Comparison of ENCODE assay signal across 1 cellular context in genomic region chr20:63706852-63707557, GRCh38.
A peak's percentile ranks its signal among the peaks of the same experiment; 100 is the strongest.
TF ChIP-seq lines count a peak whose summit lies in the region.

No MANE protein-coding gene starts in this region.

TF ChIP-seq in HepG2, 621 proteins besides CTCF, POLR2A, EP300 and RAD21 (continued from another document and continues in another):
- TF ChIP-seq NFATC3 (CRISPR knock-in tag; IDR thresholded peaks at IDR 0.05) (no peak), ZNF343 (CRISPR knock-in tag; IDR thresholded peaks at IDR 0.05) (no peak), NR2C2 (CRISPR knock-in tag; IDR thresholded peaks at IDR 0.05; ENCODE audit: borderline replicate concordance) (no peak), POGK (CRISPR knock-in tag; conservative IDR thresholded peaks at IDR 0.05) (no peak), ZNF431 (CRISPR knock-in tag; IDR thresholded peaks at IDR 0.05; ENCODE audit: borderline replicate concordance, low read depth) (peak; percentile 60; the same call in 1 of the 2 replicates), SAP130 (CRISPR knock-in tag; IDR thresholded peaks at IDR 0.05; ENCODE audit: low read depth) (peak; percentile 87), ZNF557 (CRISPR knock-in tag; IDR thresholded peaks at IDR 0.05) (no peak), NR2F6 (IDR thresholded peaks at IDR 0.05) (peak; percentile 51; the same call in 1 of the 2 replicates), NR2F6 (CRISPR knock-in tag; IDR thresholded peaks at IDR 0.05) (peak; percentile 76; the same call in 1 of the 2 replicates), NRL (CRISPR knock-in tag; IDR thresholded peaks at IDR 0.05; ENCODE audit: borderline replicate concordance) (peak; percentile 19; the same call in 1 of the 2 replicates), CCDC6 (CRISPR knock-in tag; IDR thresholded peaks at IDR 0.05) (no peak), SMAD1 (CRISPR knock-in tag; IDR thresholded peaks at IDR 0.05; ENCODE audit: borderline replicate concordance, low read depth) (no peak), MIXL1 (CRISPR knock-in tag; IDR thresholded peaks at IDR 0.05) (no peak; the same call in none of the 2 replicates), NR1H2 (CRISPR knock-in tag; IDR thresholded peaks at IDR 0.05; ENCODE audit: borderline replicate concordance, low read depth) (no peak), ESRRA (CRISPR knock-in tag; IDR thresholded peaks at IDR 0.05; ENCODE audit: low read depth) (no peak), CBX1 (IDR thresholded peaks at IDR 0.05; ENCODE audit: low read depth) (peak; percentile 38), ZNF720 (CRISPR knock-in tag; IDR thresholded peaks at IDR 0.05) (no peak), BRCA1 (CRISPR knock-in tag; IDR thresholded peaks at IDR 0.05) (no peak), ZNF777 (CRISPR knock-in tag; IDR thresholded peaks at IDR 0.05) (peak; percentile 88), ZNF598 (CRISPR knock-in tag; IDR thresholded peaks at IDR 0.05; ENCODE audit: borderline replicate concordance) (peak; percentile 61; the same call in 1 of the 2 replicates), HMGXB4 (CRISPR knock-in tag; IDR thresholded peaks at IDR 0.05; ENCODE audit: borderline replicate concordance in 1 of 2, low read depth in 1 of 2) (peak; percentile 97), ZBTB46 (CRISPR knock-in tag; IDR thresholded peaks at IDR 0.05; ENCODE audit: borderline replicate concordance) (no peak), HOMEZ (CRISPR knock-in tag; IDR thresholded peaks at IDR 0.05; ENCODE audit: low read depth) (peak; percentile 21; the same call in 1 of the 2 replicates), ZNF230 (CRISPR knock-in tag; IDR thresholded peaks at IDR 0.05) (peak; percentile 6; the same call in 1 of the 2 replicates), FOSL1 (CRISPR knock-in tag; IDR thresholded peaks at IDR 0.05; ENCODE audit: borderline replicate concordance) (no peak), SIN3A (IDR thresholded peaks at IDR 0.05; ENCODE audit: borderline replicate concordance, low read depth, low read length) (peak; percentile 82; the same call in 1 of the 2 replicates), REPIN1 (CRISPR knock-in tag; IDR thresholded peaks at IDR 0.05; ENCODE audit: borderline replicate concordance, low read depth) (no peak), FOXO1 (CRISPR knock-in tag; IDR thresholded peaks at IDR 0.05) (0 out of 2 replicates have a peak, but pooled peaks have one; percentile 68)
- TF ChIP-seq, protein P1, sequence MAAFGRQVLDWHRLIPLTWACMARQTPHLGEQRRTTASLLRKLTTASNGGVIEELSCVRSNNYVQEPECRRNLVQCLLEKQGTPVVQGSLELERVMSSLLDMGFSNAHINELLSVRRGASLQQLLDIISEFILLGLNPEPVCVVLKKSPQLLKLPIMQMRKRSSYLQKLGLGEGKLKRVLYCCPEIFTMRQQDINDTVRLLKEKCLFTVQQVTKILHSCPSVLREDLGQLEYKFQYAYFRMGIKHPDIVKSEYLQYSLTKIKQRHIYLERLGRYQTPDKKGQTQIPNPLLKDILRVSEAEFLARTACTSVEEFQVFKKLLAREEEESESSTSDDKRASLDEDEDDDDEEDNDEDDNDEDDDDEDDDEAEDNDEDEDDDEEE (CRISPR knock-in tag; IDR thresholded peaks at IDR 0.05): peak; percentile 81; the same call in 1 of the 2 replicates
- TF ChIP-seq, protein P2, sequence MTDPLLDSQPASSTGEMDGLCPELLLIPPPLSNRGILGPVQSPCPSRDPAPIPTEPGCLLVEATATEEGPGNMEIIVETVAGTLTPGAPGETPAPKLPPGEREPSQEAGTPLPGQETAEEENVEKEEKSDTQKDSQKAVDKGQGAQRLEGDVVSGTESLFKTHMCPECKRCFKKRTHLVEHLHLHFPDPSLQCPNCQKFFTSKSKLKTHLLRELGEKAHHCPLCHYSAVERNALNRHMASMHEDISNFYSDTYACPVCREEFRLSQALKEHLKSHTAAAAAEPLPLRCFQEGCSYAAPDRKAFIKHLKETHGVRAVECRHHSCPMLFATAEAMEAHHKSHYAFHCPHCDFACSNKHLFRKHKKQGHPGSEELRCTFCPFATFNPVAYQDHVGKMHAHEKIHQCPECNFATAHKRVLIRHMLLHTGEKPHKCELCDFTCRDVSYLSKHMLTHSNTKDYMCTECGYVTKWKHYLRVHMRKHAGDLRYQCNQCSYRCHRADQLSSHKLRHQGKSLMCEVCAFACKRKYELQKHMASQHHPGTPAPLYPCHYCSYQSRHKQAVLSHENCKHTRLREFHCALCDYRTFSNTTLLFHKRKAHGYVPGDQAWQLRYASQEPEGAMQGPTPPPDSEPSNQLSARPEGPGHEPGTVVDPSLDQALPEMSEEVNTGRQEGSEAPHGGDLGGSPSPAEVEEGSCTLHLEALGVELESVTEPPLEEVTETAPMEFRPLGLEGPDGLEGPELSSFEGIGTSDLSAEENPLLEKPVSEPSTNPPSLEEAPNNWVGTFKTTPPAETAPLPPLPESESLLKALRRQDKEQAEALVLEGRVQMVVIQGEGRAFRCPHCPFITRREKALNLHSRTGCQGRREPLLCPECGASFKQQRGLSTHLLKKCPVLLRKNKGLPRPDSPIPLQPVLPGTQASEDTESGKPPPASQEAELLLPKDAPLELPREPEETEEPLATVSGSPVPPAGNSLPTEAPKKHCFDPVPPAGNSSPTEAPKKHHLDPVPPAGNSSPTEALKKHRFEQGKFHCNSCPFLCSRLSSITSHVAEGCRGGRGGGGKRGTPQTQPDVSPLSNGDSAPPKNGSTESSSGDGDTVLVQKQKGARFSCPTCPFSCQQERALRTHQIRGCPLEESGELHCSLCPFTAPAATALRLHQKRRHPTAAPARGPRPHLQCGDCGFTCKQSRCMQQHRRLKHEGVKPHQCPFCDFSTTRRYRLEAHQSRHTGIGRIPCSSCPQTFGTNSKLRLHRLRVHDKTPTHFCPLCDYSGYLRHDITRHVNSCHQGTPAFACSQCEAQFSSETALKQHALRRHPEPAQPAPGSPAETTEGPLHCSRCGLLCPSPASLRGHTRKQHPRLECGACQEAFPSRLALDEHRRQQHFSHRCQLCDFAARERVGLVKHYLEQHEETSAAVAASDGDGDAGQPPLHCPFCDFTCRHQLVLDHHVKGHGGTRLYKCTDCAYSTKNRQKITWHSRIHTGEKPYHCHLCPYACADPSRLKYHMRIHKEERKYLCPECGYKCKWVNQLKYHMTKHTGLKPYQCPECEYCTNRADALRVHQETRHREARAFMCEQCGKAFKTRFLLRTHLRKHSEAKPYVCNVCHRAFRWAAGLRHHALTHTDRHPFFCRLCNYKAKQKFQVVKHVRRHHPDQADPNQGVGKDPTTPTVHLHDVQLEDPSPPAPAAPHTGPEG (CRISPR knock-in tag; IDR thresholded peaks at IDR 0.05): no peak; the same call in 1 of the 2 replicates
- TF ChIP-seq, protein P3, sequence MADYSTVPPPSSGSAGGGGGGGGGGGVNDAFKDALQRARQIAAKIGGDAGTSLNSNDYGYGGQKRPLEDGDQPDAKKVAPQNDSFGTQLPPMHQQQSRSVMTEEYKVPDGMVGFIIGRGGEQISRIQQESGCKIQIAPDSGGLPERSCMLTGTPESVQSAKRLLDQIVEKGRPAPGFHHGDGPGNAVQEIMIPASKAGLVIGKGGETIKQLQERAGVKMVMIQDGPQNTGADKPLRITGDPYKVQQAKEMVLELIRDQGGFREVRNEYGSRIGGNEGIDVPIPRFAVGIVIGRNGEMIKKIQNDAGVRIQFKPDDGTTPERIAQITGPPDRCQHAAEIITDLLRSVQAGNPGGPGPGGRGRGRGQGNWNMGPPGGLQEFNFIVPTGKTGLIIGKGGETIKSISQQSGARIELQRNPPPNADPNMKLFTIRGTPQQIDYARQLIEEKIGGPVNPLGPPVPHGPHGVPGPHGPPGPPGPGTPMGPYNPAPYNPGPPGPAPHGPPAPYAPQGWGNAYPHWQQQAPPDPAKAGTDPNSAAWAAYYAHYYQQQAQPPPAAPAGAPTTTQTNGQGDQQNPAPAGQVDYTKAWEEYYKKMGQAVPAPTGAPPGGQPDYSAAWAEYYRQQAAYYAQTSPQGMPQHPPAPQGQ (CRISPR knock-in tag; IDR thresholded peaks at IDR 0.05; ENCODE audit: borderline replicate concordance): 0 out of 2 replicates have a peak, but pooled peaks have one; percentile 75
- TF ChIP-seq, protein P4, sequence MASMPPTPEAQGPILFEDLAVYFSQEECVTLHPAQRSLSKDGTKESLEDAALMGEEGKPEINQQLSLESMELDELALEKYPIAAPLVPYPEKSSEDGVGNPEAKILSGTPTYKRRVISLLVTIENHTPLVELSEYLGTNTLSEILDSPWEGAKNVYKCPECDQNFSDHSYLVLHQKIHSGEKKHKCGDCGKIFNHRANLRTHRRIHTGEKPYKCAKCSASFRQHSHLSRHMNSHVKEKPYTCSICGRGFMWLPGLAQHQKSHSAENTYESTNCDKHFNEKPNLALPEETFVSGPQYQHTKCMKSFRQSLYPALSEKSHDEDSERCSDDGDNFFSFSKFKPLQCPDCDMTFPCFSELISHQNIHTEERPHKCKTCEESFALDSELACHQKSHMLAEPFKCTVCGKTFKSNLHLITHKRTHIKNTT (CRISPR knock-in tag; IDR thresholded peaks at IDR 0.05): no peak
- TF ChIP-seq, protein P5, sequence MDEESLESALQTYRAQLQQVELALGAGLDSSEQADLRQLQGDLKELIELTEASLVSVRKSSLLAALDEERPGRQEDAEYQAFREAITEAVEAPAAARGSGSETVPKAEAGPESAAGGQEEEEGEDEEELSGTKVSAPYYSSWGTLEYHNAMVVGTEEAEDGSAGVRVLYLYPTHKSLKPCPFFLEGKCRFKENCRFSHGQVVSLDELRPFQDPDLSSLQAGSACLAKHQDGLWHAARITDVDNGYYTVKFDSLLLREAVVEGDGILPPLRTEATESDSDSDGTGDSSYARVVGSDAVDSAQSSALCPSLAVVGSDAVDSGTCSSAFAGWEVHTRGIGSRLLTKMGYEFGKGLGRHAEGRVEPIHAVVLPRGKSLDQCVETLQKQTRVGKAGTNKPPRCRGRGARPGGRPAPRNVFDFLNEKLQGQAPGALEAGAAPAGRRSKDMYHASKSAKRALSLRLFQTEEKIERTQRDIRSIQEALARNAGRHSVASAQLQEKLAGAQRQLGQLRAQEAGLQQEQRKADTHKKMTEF (CRISPR knock-in tag; IDR thresholded peaks at IDR 0.05): no peak
- TF ChIP-seq, protein P6, sequence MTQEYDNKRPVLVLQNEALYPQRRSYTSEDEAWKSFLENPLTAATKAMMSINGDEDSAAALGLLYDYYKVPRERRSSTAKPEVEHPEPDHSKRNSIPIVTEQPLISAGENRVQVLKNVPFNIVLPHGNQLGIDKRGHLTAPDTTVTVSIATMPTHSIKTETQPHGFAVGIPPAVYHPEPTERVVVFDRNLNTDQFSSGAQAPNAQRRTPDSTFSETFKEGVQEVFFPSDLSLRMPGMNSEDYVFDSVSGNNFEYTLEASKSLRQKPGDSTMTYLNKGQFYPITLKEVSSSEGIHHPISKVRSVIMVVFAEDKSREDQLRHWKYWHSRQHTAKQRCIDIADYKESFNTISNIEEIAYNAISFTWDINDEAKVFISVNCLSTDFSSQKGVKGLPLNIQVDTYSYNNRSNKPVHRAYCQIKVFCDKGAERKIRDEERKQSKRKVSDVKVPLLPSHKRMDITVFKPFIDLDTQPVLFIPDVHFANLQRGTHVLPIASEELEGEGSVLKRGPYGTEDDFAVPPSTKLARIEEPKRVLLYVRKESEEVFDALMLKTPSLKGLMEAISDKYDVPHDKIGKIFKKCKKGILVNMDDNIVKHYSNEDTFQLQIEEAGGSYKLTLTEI (CRISPR knock-in tag; conservative IDR thresholded peaks at IDR 0.05): no peak
